ENCODE assay signal across 16 cellular contexts in genomic region chr13:30869491-30869890, GRCh38. TPM values are rescaled to one million over a fixed set of nuclear protein-coding genes. Genes with fewer than 3 reads are reported as not detected.
DNase-seq lines count a peak whose midpoint lies in the region; ATAC-seq, FAIRE-seq and TF ChIP-seq lines count a peak whose summit lies in the region.
"Had no signal": no experiment of that assay in that cellular context is flagged by ENCODE, and none has a peak within 500 bp of the region (broad histone marks: within the 10 kb centered on the region; RNA-seq: fewer than 3 reads in every experiment).

No MANE protein-coding gene starts in this region.

- no peak overlapping the region for H3K27ac Mint-ChIP-seq in endothelial cell (ENCODE audit: unreplicated experiment)
- H3K27ac Mint-ChIP-seq in effector memory CD8-positive, alpha-beta T cell = no peak overlapping the region

- ATAC-seq in HepG2 (no peak), body of pancreas (no peak)
- ATAC-seq in effector memory CD8-positive, alpha-beta T cell (replicated peaks) = no peak

- peak overlapping the region; percentile 98 for H3K27ac ChIP-seq in mesenchymal stem cell (ENCODE audit: low read length, poor library complexity, severe bottlenecking)
- H3K27ac ChIP-seq in stomach smooth muscle (ENCODE audit: low read length) = peak overlapping the region; percentile 75
- no peak overlapping the region for H3K27ac ChIP-seq in HepG2 (ENCODE audit: extremely low read length, insufficient read depth, low read length)
- peak overlapping the region in 2 of 4 donors; percentile 11 to 25 for H3K27ac ChIP-seq in body of pancreas

- no peak for FAIRE-seq in HepG2 (lab: Jason Lieb, UNC)
- FAIRE-seq: islet of Langerhans had no signal

- CTCF ChIA-PET in HepG2 (lab: Yijun Ruan, JAX; ENCODE audit: low intra/inter-chr PET ratio, low total read pairs) = no interaction called here

- H3K4me1 ChIP-seq in mesenchymal stem cell (ENCODE audit: control insufficient read depth, insufficient read depth, low read depth, low read length) = peaks cover 32% of the 10 kb centered on the region
- H3K4me1 ChIP-seq in stomach smooth muscle (ENCODE audit: control insufficient read depth, insufficient read depth, low read length) = peaks cover 45% of the 10 kb centered on the region
- H3K4me1 ChIP-seq in HepG2 (ENCODE audit: insufficient read depth, low read length) = peaks cover 69% of the 10 kb centered on the region
- peaks cover 17% of the 10 kb centered on the region for H3K4me1 ChIP-seq in body of pancreas

- H3K4me3 ChIP-seq in choroid plexus epithelial cell (ENCODE audit: low read depth, low read length) = no peak overlapping the region
- H3K4me3 ChIP-seq in mesenchymal stem cell (ENCODE audit: insufficient read depth in 1 of 2, low read depth in 1 of 2, low read length in 2 of 2) = peak overlapping the region in 1 of 2 experiments; percentile 64
- no peak overlapping the region for H3K4me3 ChIP-seq in stomach smooth muscle (ENCODE audit: low read length in 2 of 2)
- no peak overlapping the region for H3K4me3 ChIP-seq in HepG2 (replicated peaks in 1 of 3; ENCODE audit: insufficient read depth in 1 of 3, low read depth in 2 of 3, low read length in 3 of 3)
- no peak overlapping the region for H3K4me3 ChIP-seq in body of pancreas

- no peak overlapping the region for H3K4me3 Mint-ChIP-seq in endothelial cell (ENCODE audit: unreplicated experiment)
- no peak overlapping the region for H3K4me3 Mint-ChIP-seq in effector memory CD8-positive, alpha-beta T cell
- H3K4me3 Mint-ChIP-seq: CD14-positive monocyte, nephron progenitor cell had no signal

- no peaks in the 10 kb centered on the region for H3K36me3 ChIP-seq in mesenchymal stem cell (ENCODE audit: control insufficient read depth in 1 of 2, insufficient read depth in 2 of 2, low read depth in 1 of 2, low read length in 2 of 2)
- H3K36me3 ChIP-seq in stomach smooth muscle (ENCODE audit: control insufficient read depth in 2 of 2, insufficient read depth in 2 of 2, low read length in 2 of 2) = no peaks in the 10 kb centered on the region
- no peaks in the 10 kb centered on the region for H3K36me3 ChIP-seq in HepG2 (replicated peaks in 1 of 2; ENCODE audit: control insufficient read depth in 1 of 2, insufficient read depth in 2 of 2, low read length in 2 of 2)
- H3K36me3 ChIP-seq in body of pancreas (replicated peaks in 1 of 2; ENCODE audit: insufficient read depth in 1 of 2, low read depth in 2 of 2) = no peaks in the 10 kb centered on the region

- no peak overlapping the region for H2AFZ ChIP-seq in mesenchymal stem cell (ENCODE audit: low read depth, low read length)
- H2AFZ ChIP-seq in HepG2 (ENCODE audit: low read length) = no peak overlapping the region

- intact Hi-C loops in HepG2 (cut with micrococcal nuclease; ENCODE audit: unreplicated experiment) (no loop called here), body of pancreas (cut with DNase I) (no loop called here)

- H3K79me2 ChIP-seq in HepG2 (ENCODE audit: insufficient read depth, low read length) = no peaks in the 10 kb centered on the region

- H3K4me1 Mint-ChIP-seq in endothelial cell (ENCODE audit: unreplicated experiment) = peaks cover 27% of the 10 kb centered on the region
- peaks cover 12 to 15% of the 10 kb centered on the region in 2 donors for H3K4me1 Mint-ChIP-seq in effector memory CD8-positive, alpha-beta T cell (ENCODE audit: low read depth in 2 of 2)

- H3K79me1 ChIP-seq in mesenchymal stem cell (replicated peaks; ENCODE audit: low read length, poor library complexity, severe bottlenecking) = peaks cover 2% of the 10 kb centered on the region

- no peak overlapping the region for H2BK15ac ChIP-seq in mesenchymal stem cell (ENCODE audit: low read depth, poor library complexity, severe bottlenecking)

- H4K20me1 ChIP-seq in HepG2 (ENCODE audit: insufficient read depth, low read length) = no peaks in the 10 kb centered on the region

- TF ChIP-seq RAD21 in HepG2 (CRISPR knock-in tag; IDR thresholded peaks at IDR 0.05) = no peak

- H3K23ac ChIP-seq in mesenchymal stem cell (ENCODE audit: low read length in 2 of 2) = no peak overlapping the region

- WGBS in mesenchymal stem cell = 37% methylated on average over 7 of the region's 7 CpGs
- WGBS in HepG2 (ENCODE audit: low lambda C conversion rate) = 14% methylated on average over 7 of the region's 7 CpGs
- 67 to 71% methylated on average over 7 of the region's 7 CpGs for WGBS in body of pancreas, 2 donors

- H2BK12ac ChIP-seq in mesenchymal stem cell (ENCODE audit: low read length in 2 of 2) = peak overlapping the region; percentile 88 to 96

- H3K36me3 Mint-ChIP-seq in endothelial cell (ENCODE audit: low read depth, unreplicated experiment) = no peaks in the 10 kb centered on the region
- H3K36me3 Mint-ChIP-seq in effector memory CD8-positive, alpha-beta T cell (ENCODE audit: insufficient read depth) = no peaks in the 10 kb centered on the region
- H3K36me3 Mint-ChIP-seq: CD14-positive monocyte had no signal

- TF ChIP-seq CTCF in choroid plexus epithelial cell (conservative IDR thresholded peaks at IDR 0.05; ENCODE audit: low read depth, low read length) (no peak), HepG2 (CRISPR knock-in tag; IDR thresholded peaks at IDR 0.05) (no peak), endothelial cell (IDR thresholded peaks at IDR 0.05; ENCODE audit: unreplicated experiment) (no peak), body of pancreas (IDR thresholded peaks at IDR 0.05) (no peak)

- peak overlapping the region in 1 of 2 experiments; percentile 50 for H3K14ac ChIP-seq in mesenchymal stem cell (ENCODE audit: low read length in 2 of 2)

- peak overlapping the region; percentile 55 for H2AK5ac ChIP-seq in mesenchymal stem cell (ENCODE audit: low read length, severe bottlenecking)

- TF ChIP-seq POLR2A in HepG2 (IDR thresholded peaks at IDR 0.05; ENCODE audit: insufficient read depth in 1 of 2, low read depth in 2 of 2, low read length in 2 of 2) (no peak), body of pancreas (IDR thresholded peaks at IDR 0.05) (no peak)

- POLR2A ChIA-PET in HepG2 (lab: Yijun Ruan, JAX) = no interaction called here

- H3K18ac ChIP-seq in mesenchymal stem cell (ENCODE audit: low read depth in 1 of 2, low read length in 2 of 2) = peak overlapping the region; percentile 56 to 94

- H3K9me3 ChIP-seq in mesenchymal stem cell (ENCODE audit: control insufficient read depth, low read length) (no peaks in the 10 kb centered on the region), stomach smooth muscle (ENCODE audit: control insufficient read depth in 2 of 2, low read length in 2 of 2) (no peaks in the 10 kb centered on the region), HepG2 (ENCODE audit: low read length) (no peaks in the 10 kb centered on the region), body of pancreas (no peaks in the 10 kb centered on the region)

- peak overlapping the region; percentile 89 for H3K9ac ChIP-seq in mesenchymal stem cell (ENCODE audit: low read length)
- no peak overlapping the region for H3K9ac ChIP-seq in stomach smooth muscle (ENCODE audit: low read length in 2 of 2)
- no peak overlapping the region for H3K9ac ChIP-seq in HepG2 (ENCODE audit: insufficient read depth, low read depth, low read length)

- H4K8ac ChIP-seq in mesenchymal stem cell (ENCODE audit: low read length) = peak overlapping the region; percentile 58

- H3K27me3 ChIP-seq in mesenchymal stem cell (ENCODE audit: control insufficient read depth in 1 of 2, insufficient read depth in 1 of 2, low read length in 2 of 2) (no peaks in the 10 kb centered on the region), stomach smooth muscle (ENCODE audit: control insufficient read depth in 1 of 2, insufficient read depth in 2 of 2, low read length in 2 of 2) (no peaks in the 10 kb centered on the region), HepG2 (ENCODE audit: control insufficient read depth in 1 of 2, insufficient read depth in 2 of 2, low read length in 2 of 2) (peaks cover 0 to 17% of the 10 kb centered on the region in 2 experiments; a peak in 4 of 5 replicates), body of pancreas (no peaks in the 10 kb centered on the region)

- peak overlapping the region; percentile 94 for H4K91ac ChIP-seq in mesenchymal stem cell (ENCODE audit: low read length)

- BruUV-seq in HepG2 (replicated peaks; lab: Mats Ljungman, UMichigan) = no TSS peak

- in situ Hi-C loops in HepG2 (cut with HindIII; ENCODE audit: extremely low pct_ligation_motif_present, low pct_unique_long_range_greater_than_20kb) = no loop called here

- H3K27me3 Mint-ChIP-seq in endothelial cell (ENCODE audit: unreplicated experiment) = peaks cover 9% of the 10 kb centered on the region
- H3K27me3 Mint-ChIP-seq in effector memory CD8-positive, alpha-beta T cell = peaks cover 40 to 52% of the 10 kb centered on the region in 2 donors

- peak overlapping the region; percentile 52 to 86 for H3K4ac ChIP-seq in mesenchymal stem cell (ENCODE audit: low read depth in 1 of 2, low read length in 2 of 2)

- H2BK120ac ChIP-seq in mesenchymal stem cell (ENCODE audit: low read depth, low read length) = peak overlapping the region; percentile 9

- DNase-seq in HT-29 (ENCODE audit: low spot score) = peak; percentile 86
- peak; percentile 73 for DNase-seq in choroid plexus epithelial cell (ENCODE audit: low read depth)
- DNase-seq in mesenchymal stem cell = no peak
- no peak for DNase-seq in HepG2 (ENCODE audit: low spot score)
- no peak for DNase-seq in endothelial cell (ENCODE audit: low spot score)
- no peak for DNase-seq in body of pancreas
- DNase-seq in effector memory CD8-positive, alpha-beta T cell = no peak
- DNase-seq: activated CD4-positive, CD25-positive, alpha-beta regulatory T cell; activated T-cell treated with anti-CD3 and anti-CD28 coated beads, Interleukin-2, amount 50 U/mL, for 1 hour; NCI-H1105 treated with DMSO at 0.1 percent for 48 hours; NCI-H524; nephron progenitor cell had no signal

- no peak overlapping the region for H2BK5ac ChIP-seq in mesenchymal stem cell (ENCODE audit: low read depth, low read length, poor library complexity, severe bottlenecking)

- H3K9me3 Mint-ChIP-seq in endothelial cell (ENCODE audit: unreplicated experiment) = no peaks in the 10 kb centered on the region
- no peaks in the 10 kb centered on the region for H3K9me3 Mint-ChIP-seq in effector memory CD8-positive, alpha-beta T cell
- H3K9me3 Mint-ChIP-seq: nephron progenitor cell had no signal

- H3K4me2 ChIP-seq in mesenchymal stem cell (ENCODE audit: low read length, poor library complexity, severe bottlenecking) (no peak overlapping the region), HepG2 (ENCODE audit: low read depth, low read length) (no peak overlapping the region; the same call in 1 of the 2 replicates)

- TF ChIP-seq EP300 in HepG2 (IDR thresholded peaks at IDR 0.05; ENCODE audit: low read depth in 2 of 2, low read length in 2 of 2) (no peak), HepG2 (CRISPR knock-in tag; IDR thresholded peaks at IDR 0.05; ENCODE audit: borderline replicate concordance) (no peak)

RNA-seq across cellular contexts. Expression of gene MEDAG, which starts 36.6 kb away (rescaled TPM):
- total RNA-seq in HT-29 (2014; rRNA removed; shearing (Covaris generic)) = not detected in 2 replicates
- polyA plus RNA-seq in mesenchymal stem cell (2013, experiment 1 of 2) = 1.5 TPM
- 1.6 TPM for polyA plus RNA-seq in mesenchymal stem cell (2013, experiment 2 of 2)
- total RNA-seq in HepG2 (2016; rRNA removed; fragmentation: Illumina TruSeq; extraction: Trizol) = not detected in 2 replicates
- total RNA-seq in HepG2 (2016; cell fraction: cytosol; rRNA removed; fragmentation: Illumina TruSeq; extraction: Trizol; ENCODE audit: low read depth) = not detected in 2 replicates
- not detected in 2 replicates for total RNA-seq in HepG2 (2016; cell fraction: insoluble cytoplasmic fraction; rRNA removed; fragmentation: Illumina TruSeq; extraction: Trizol)
- total RNA-seq in HepG2 (2016; cell fraction: membrane; rRNA removed; fragmentation: Illumina TruSeq; extraction: Trizol) = not detected in 2 replicates
- total RNA-seq in HepG2 (2016; cell fraction: nucleus; rRNA removed; fragmentation: Illumina TruSeq; extraction: Trizol) = not detected in 2 replicates
- not detected in 2 replicates for polyA plus RNA-seq in HepG2 (2011; rRNA removed)
- not detected in 2 replicates for polyA plus RNA-seq in HepG2 (2011; cell fraction: cytosol; rRNA removed)
- polyA plus RNA-seq in HepG2 (2011; cell fraction: nucleus; rRNA removed) = not detected in 2 replicates
- not detected in 2 replicates for polyA plus RNA-seq in HepG2 (2012)
- not detected in 2 replicates for polyA plus RNA-seq in HepG2 (2016; cell fraction: cytosol; fragmentation: Illumina TruSeq; extraction: Trizol; ENCODE audit: low read depth)
- not detected in 2 replicates for polyA plus RNA-seq in HepG2 (2016; cell fraction: insoluble cytoplasmic fraction; fragmentation: Illumina TruSeq; extraction: Trizol; ENCODE audit: low read depth)
- polyA plus RNA-seq in HepG2 (2016; cell fraction: membrane; fragmentation: Illumina TruSeq; extraction: Trizol; ENCODE audit: low read depth) = not detected in 2 replicates
- not detected in 2 replicates for polyA plus RNA-seq in HepG2 (2016; cell fraction: nucleus; fragmentation: Illumina TruSeq; extraction: Trizol; ENCODE audit: insufficient read depth, low read depth)
- not detected in 2 replicates for polyA minus RNA-seq in HepG2 (2011; rRNA and poly(A)+ RNA removed; ENCODE audit: low replicate concordance)
- polyA minus RNA-seq in HepG2 (2011; cell fraction: cytosol; rRNA and poly(A)+ RNA removed) = not detected in 2 replicates
- not detected in 2 replicates for polyA minus RNA-seq in HepG2 (2011; cell fraction: nucleus; rRNA and poly(A)+ RNA removed)
- 0.77 TPM for total RNA-seq in endothelial cell (ENCODE audit: unreplicated experiment)
- total RNA-seq in body of pancreas = 10 to 100 TPM in 1 of 2 donors, 1 to 10 TPM in 1; 7.8 to 36.6 TPM
- total RNA-seq: SK-MEL-5 had no signal
- polyA plus RNA-seq: CD14-positive monocyte had no signal

Comparison
In these comparisons a context has a peak if more than half of its experiments do, and no peak if none do; other contexts are left out.
1. DNase-seq: peak in HT-29 (single experiment) and choroid plexus epithelial cell (single experiment); none in mesenchymal stem cell (single experiment), HepG2 (single experiment), endothelial cell (single experiment), body of pancreas (0 of 4) and effector memory CD8-positive, alpha-beta T cell (0 of 3).